ENCODE assay signal across 11 cellular contexts in genomic region chr10:11448190-11448544, GRCh38.
A peak's percentile ranks its signal among the peaks of the same experiment; 100 is the strongest.
DNase-seq lines count a peak whose midpoint lies in the region; ATAC-seq and TF ChIP-seq lines count a peak whose summit lies in the region.
"Had no signal": no experiment of that assay in that cellular context is flagged by ENCODE, and none has a peak within 500 bp of the region (broad histone marks: within the 10 kb centered on the region; RNA-seq: fewer than 3 reads in every experiment).

No MANE protein-coding gene starts in this region.

- H3K9me3 Mint-ChIP-seq in chondrocyte (ENCODE audit: low read depth): no peaks in the 10 kb centered on the region

- DNase-seq in D341Med (ENCODE audit: low spot score) (peak; percentile 34), GM19240 (ENCODE audit: insufficient read length, low spot score) (peak; percentile 41), midbrain (lab: John Stamatoyannopoulos, UW) (no peak), C1 segment of cervical spinal cord (lab: John Stamatoyannopoulos, UW) (no peak), NCI-H2196 (lab: John Stamatoyannopoulos, UW; ENCODE audit: unreplicated experiment) (no peak), chondrocyte (ENCODE audit: low spot score) (no peak)
- DNase-seq: lower lobe of right lung; Peyer's patch; stimulated activated naive CD4-positive, alpha-beta T cell had no signal

- H3K36me3 Mint-ChIP-seq in chondrocyte (ENCODE audit: low read depth): no peaks in the 10 kb centered on the region

- peaks cover 23% of the 10 kb centered on the region for H3K27me3 Mint-ChIP-seq in chondrocyte (ENCODE audit: low read depth)

- no peak for TF ChIP-seq CTCF in chondrocyte (IDR thresholded peaks at IDR 0.05)

- H3K4me3 Mint-ChIP-seq in chondrocyte (ENCODE audit: unreplicated experiment): no peak overlapping the region

- peak; percentile 58 for ATAC-seq in HG02798 (IDR thresholded peaks at IDR 0.05; ENCODE audit: poor library complexity, unreplicated experiment)
- ATAC-seq in HG03571 (IDR thresholded peaks at IDR 0.05; ENCODE audit: unreplicated experiment): peak; percentile 54
- ATAC-seq: lower lobe of right lung had no signal

- H3K27ac Mint-ChIP-seq in chondrocyte (ENCODE audit: unreplicated experiment): no peak overlapping the region

- no peaks in the 10 kb centered on the region for H3K4me1 Mint-ChIP-seq in chondrocyte (ENCODE audit: low read depth)

Comparison
In these comparisons a context has a peak if more than half of its experiments do, and no peak if none do; other contexts are left out.
1. DNase-seq: peak in D341Med (single experiment) and GM19240 (single experiment); none in midbrain (single experiment), C1 segment of cervical spinal cord (0 of 14), NCI-H2196 (single experiment) and chondrocyte (single experiment).